31 cellular contexts compared by ENCODE assay signal in the genomic region with DNA sequence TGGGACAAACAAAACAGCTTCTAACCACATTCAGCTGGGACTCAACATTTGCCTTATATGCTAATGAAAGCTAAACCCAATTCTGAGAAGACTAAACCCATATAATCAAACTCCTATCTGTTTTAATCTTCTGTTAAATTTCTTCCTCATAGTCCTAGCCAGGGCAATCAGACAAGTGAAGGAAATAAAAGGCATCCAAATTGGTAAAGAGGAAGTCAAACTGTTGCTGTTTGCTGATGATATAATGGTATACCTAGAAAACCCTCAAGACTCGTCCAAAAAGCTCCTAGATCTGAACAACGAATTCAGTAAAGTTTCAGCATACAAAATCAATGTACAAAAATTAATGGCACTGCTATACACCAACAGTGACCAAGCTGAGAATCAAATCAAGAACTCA.
"Had no signal": no experiment of that assay in that cellular context is flagged by ENCODE, and none has a peak within 500 bp of the region (broad histone marks: within the 10 kb centered on the region; RNA-seq: fewer than 3 reads in every experiment).

No MANE protein-coding gene starts in this region.

- H3K9me3 ChIP-seq: adrenal gland, breast epithelium, colonic mucosa had no signal

- H3K27me3 ChIP-seq: adrenal gland, breast epithelium, cardiac muscle cell, colonic mucosa had no signal

- H3K9me3 Mint-ChIP-seq: activated CD4-positive, alpha-beta memory T cell treated with anti-CD3 and anti-CD28 coated beads for 36 hours; activated naive CD4-positive, alpha-beta T cell treated with anti-CD3 and anti-CD28 coated beads for 36 hours had no signal

- ATAC-seq: activated CD4-positive, alpha-beta T cell treated with anti-CD3 and anti-CD28 coated beads for 36 hours; activated CD8-positive, alpha-beta T cell treated with anti-CD3 and anti-CD28 coated beads, Interleukin-2, amount 10 ng/mL, durations not matched to agents 7 days and 5 days; activated naive CD8-positive, alpha-beta T cell treated with anti-CD3 and anti-CD28 coated beads, Interleukin-2, amount 50 U/mL, for 24 hours; esophagus mucosa had no signal

- H3K4me3 Mint-ChIP-seq: activated CD4-positive, alpha-beta memory T cell treated with anti-CD3 and anti-CD28 coated beads for 36 hours; activated CD4-positive, alpha-beta T cell treated with anti-CD3 and anti-CD28 coated beads for 36 hours; activated CD4-positive, alpha-beta T cell treated with anti-CD3 and anti-CD28 coated beads, Interleukin-2, amount 10 ng/mL, durations not matched to agents 24 days and 14 days; activated CD8-positive, alpha-beta T cell treated with anti-CD3 and anti-CD28 coated beads, Interleukin-2, amount 10 ng/mL, durations not matched to agents 7 days and 5 days; activated naive CD4-positive, alpha-beta T cell treated with anti-CD3 and anti-CD28 coated beads for 36 hours; activated naive CD4-positive, alpha-beta T cell treated with anti-CD3 and anti-CD28 coated beads, Interleukin-2, amount 50 U/mL, for 24 hours; activated naive CD8-positive, alpha-beta T cell treated with anti-CD3 and anti-CD28 coated beads for 36 hours; activated naive CD8-positive, alpha-beta T cell treated with anti-CD3 and anti-CD28 coated beads, Interleukin-2, amount 50 U/mL, for 24 hours; activated T-helper 1 cell treated with anti-CD3 and anti-CD28 coated beads, Interleukin-12 subunit alpha, Interleukin-12 subunit beta, Interleukin-2, Interleukin-4 antibody, amounts not matched to agents 30 ng/mL and 10 ng/mL and 1 ng/mL, durations not matched to agents 14 hours and 24 hours and 36 hours; brain; endodermal cell; T-helper 1 cell treated with Interleukin-12 subunit alpha and Interleukin-12 subunit beta and Interleukin-4 antibody, amounts not matched to agents 30 μg/mL and 1 μg/mL, for 36 hours had no signal

- DNase-seq: activated CD4-positive, alpha-beta memory T cell treated with anti-CD3 and anti-CD28 coated beads for 36 hours; activated CD4-positive, alpha-beta T cell treated with anti-CD3 and anti-CD28 coated beads for 36 hours; activated CD4-positive, alpha-beta T cell treated with anti-CD3 and anti-CD28 coated beads, Interleukin-2, amount 10 ng/mL, durations not matched to agents 24 days and 14 days; activated CD4-positive, CD25-positive, alpha-beta regulatory T cell; activated CD4-positive, CD25-positive, alpha-beta regulatory T cell treated with anti-CD3 and anti-CD28 coated beads, Interleukin-2, amount 50 U/mL, for 72 hours; activated CD8-positive, alpha-beta T cell treated with anti-CD3 and anti-CD28 coated beads, Interleukin-2, amount 10 ng/mL, durations not matched to agents 7 days and 5 days; activated effector memory CD4-positive, alpha-beta T cell treated with anti-CD3 and anti-CD28 coated beads, Interleukin-2, amount 50 U/mL, for 16 hours; activated naive CD4-positive, alpha-beta T cell treated with anti-CD3 and anti-CD28 coated beads for 36 hours; activated naive CD8-positive, alpha-beta T cell treated with anti-CD3 and anti-CD28 coated beads for 36 hours; activated naive CD8-positive, alpha-beta T cell treated with anti-CD3 and anti-CD28 coated beads, Interleukin-2, amount 50 U/mL, for 24 hours; activated T-cell treated with anti-CD3 and anti-CD28 coated beads, Interleukin-2, amount 50 U/mL, for 48 hours; adrenal gland; amygdala; aorta; central memory CD4-positive, alpha-beta T cell; cerebellar nuclear complex; colonic mucosa; dorsolateral prefrontal cortex; effector memory CD4-positive, alpha-beta T cell; endodermal cell; foreskin fibroblast; head of caudate nucleus; hippocampal formation had no signal

- H3K36me3 Mint-ChIP-seq: activated CD4-positive, alpha-beta memory T cell treated with anti-CD3 and anti-CD28 coated beads for 36 hours; activated naive CD4-positive, alpha-beta T cell treated with anti-CD3 and anti-CD28 coated beads, Interleukin-2, amount 50 U/mL, for 24 hours; brain had no signal

- H3K4me3 ChIP-seq: adrenal gland, breast epithelium, cardiac muscle cell, colonic mucosa, dorsolateral prefrontal cortex had no signal

- H3K27me3 Mint-ChIP-seq: activated naive CD4-positive, alpha-beta T cell treated with anti-CD3 and anti-CD28 coated beads, Interleukin-2, amount 50 U/mL, for 24 hours; brain had no signal

- H3K4me1 ChIP-seq: breast epithelium, colonic mucosa had no signal

- H3K36me3 ChIP-seq: adrenal gland, breast epithelium, cardiac muscle cell, colonic mucosa had no signal

- H3K27ac Mint-ChIP-seq: activated CD4-positive, alpha-beta memory T cell treated with anti-CD3 and anti-CD28 coated beads for 36 hours; activated CD4-positive, alpha-beta T cell treated with anti-CD3 and anti-CD28 coated beads for 36 hours; activated CD4-positive, alpha-beta T cell treated with anti-CD3 and anti-CD28 coated beads, Interleukin-2, amount 10 ng/mL, durations not matched to agents 24 days and 14 days; activated CD8-positive, alpha-beta T cell treated with anti-CD3 and anti-CD28 coated beads, Interleukin-2, amount 10 ng/mL, durations not matched to agents 7 days and 5 days; activated naive CD4-positive, alpha-beta T cell treated with anti-CD3 and anti-CD28 coated beads for 36 hours; activated naive CD4-positive, alpha-beta T cell treated with anti-CD3 and anti-CD28 coated beads, Interleukin-2, amount 50 U/mL, for 24 hours; activated naive CD8-positive, alpha-beta T cell treated with anti-CD3 and anti-CD28 coated beads for 36 hours; activated naive CD8-positive, alpha-beta T cell treated with anti-CD3 and anti-CD28 coated beads, Interleukin-2, amount 50 U/mL, for 24 hours; activated T-helper 1 cell treated with anti-CD3 and anti-CD28 coated beads, Interleukin-12 subunit alpha, Interleukin-12 subunit beta, Interleukin-2, Interleukin-4 antibody, amounts not matched to agents 30 ng/mL and 10 ng/mL and 1 ng/mL, durations not matched to agents 14 hours and 24 hours and 36 hours; activated T-helper 2 cell treated with anti-CD3 and anti-CD28 coated beads, Interferon-gamma antibody, Interleukin-2, Interleukin-4, amounts not matched to agents 10 μg/mL and 5 μg/mL and 100 μg/mL, durations not matched to agents 14 hours and 24 hours and 36 hours; endodermal cell; T-helper 1 cell treated with Interleukin-12 subunit alpha and Interleukin-12 subunit beta and Interleukin-4 antibody, amounts not matched to agents 30 μg/mL and 1 μg/mL, for 36 hours had no signal
